ENCODE assay signal across 14 cellular contexts in genomic region chr2:192151848-192152247, GRCh38. TPM values are rescaled to one million over a fixed set of nuclear protein-coding genes. Genes with fewer than 3 reads are reported as not detected.
DNase-seq lines count a peak whose midpoint lies in the region; ATAC-seq, FAIRE-seq and TF ChIP-seq lines count a peak whose summit lies in the region.
"Had no signal": no experiment of that assay in that cellular context is flagged by ENCODE, and none has a peak within 500 bp of the region (broad histone marks: within the 10 kb centered on the region; RNA-seq: fewer than 3 reads in every experiment).

No MANE protein-coding gene starts in this region.

- DNase-seq in NCI-H1417 (lab: John Stamatoyannopoulos, UW): peak in 2 of 3 experiments; percentile 38 to 69
- no peak for DNase-seq in NCI-H1417 treated with DMSO at 0.1 percent for 48 hours (lab: John Stamatoyannopoulos, UW)
- DNase-seq in NCI-H1105 treated with DMSO at 0.1 percent for 48 hours (lab: John Stamatoyannopoulos, UW): peak; percentile 61
- DNase-seq in astrocyte (ENCODE audit: low read depth): peak; percentile 98
- no peak for DNase-seq in Peyer's patch
- DNase-seq in BE2C: no peak
- DNase-seq: 8988T; activated CD4-positive, alpha-beta T cell treated with anti-CD3 and anti-CD28 coated beads for 36 hours; amniotic stem cell; RPMI8226; testis had no signal

- peak overlapping the region; percentile 22 for H3K27ac Mint-ChIP-seq in astrocyte (ENCODE audit: unreplicated experiment)
- H3K27ac Mint-ChIP-seq: activated CD4-positive, alpha-beta T cell treated with anti-CD3 and anti-CD28 coated beads for 36 hours; mesothelial cell of epicardium had no signal

- no peaks in the 10 kb centered on the region for H3K27me3 Mint-ChIP-seq in astrocyte (ENCODE audit: low read depth, unreplicated experiment)

- peaks cover 33% of the 10 kb centered on the region for H3K4me1 Mint-ChIP-seq in astrocyte (ENCODE audit: low read depth, unreplicated experiment)
- H3K4me1 Mint-ChIP-seq: activated CD4-positive, alpha-beta T cell treated with anti-CD3 and anti-CD28 coated beads for 36 hours had no signal

- H3K27me3 ChIP-seq in astrocyte (ENCODE audit: insufficient read depth, low read length) (no peaks in the 10 kb centered on the region), Peyer's patch (no peaks in the 10 kb centered on the region), BE2C (no peaks in the 10 kb centered on the region)
- H3K27me3 ChIP-seq: testis had no signal

- H3K79me2 ChIP-seq in astrocyte (ENCODE audit: insufficient read depth, low read length): no peaks in the 10 kb centered on the region

- H3K36me3 ChIP-seq in astrocyte (ENCODE audit: insufficient read depth, low read length) (no peaks in the 10 kb centered on the region), Peyer's patch (no peaks in the 10 kb centered on the region), BE2C (no peaks in the 10 kb centered on the region)

- no peak overlapping the region for H3K4me3 Mint-ChIP-seq in astrocyte (ENCODE audit: unreplicated experiment)
- H3K4me3 Mint-ChIP-seq: activated CD4-positive, alpha-beta T cell treated with anti-CD3 and anti-CD28 coated beads for 36 hours; mesothelial cell of epicardium had no signal

- H3K4me1 ChIP-seq in astrocyte (ENCODE audit: insufficient read depth, low read length): peaks cover 19% of the 10 kb centered on the region
- no peaks in the 10 kb centered on the region for H3K4me1 ChIP-seq in Peyer's patch
- H3K4me1 ChIP-seq in BE2C: no peaks in the 10 kb centered on the region
- H3K4me1 ChIP-seq: testis had no signal

- FAIRE-seq in astrocyte (lab: Jason Lieb, UNC): peak; percentile 94

- H3K4me2 ChIP-seq in astrocyte (ENCODE audit: low read length): no peak overlapping the region

- no peak for ATAC-seq in HG02852 (IDR thresholded peaks at IDR 0.05; ENCODE audit: unreplicated experiment)
- ATAC-seq: activated CD4-positive, alpha-beta T cell treated with anti-CD3 and anti-CD28 coated beads for 36 hours had no signal

- H3K9me3 ChIP-seq in astrocyte (ENCODE audit: insufficient read depth, low read depth, low read length) (no peaks in the 10 kb centered on the region), Peyer's patch (no peaks in the 10 kb centered on the region), BE2C (no peaks in the 10 kb centered on the region)
- H3K9me3 ChIP-seq: testis had no signal

- no peak for TF ChIP-seq POLR2A in Peyer's patch (IDR thresholded peaks at IDR 0.05)

- H3K27ac ChIP-seq in astrocyte (ENCODE audit: low read depth, low read length) (no peak overlapping the region), temporal lobe (ENCODE audit: low read depth, low read length) (peak overlapping the region; percentile 19), Peyer's patch (no peak overlapping the region)
- H3K27ac ChIP-seq: testis had no signal

- no peak overlapping the region for H2AFZ ChIP-seq in astrocyte (ENCODE audit: low read depth, low read length)

- no peaks in the 10 kb centered on the region for H3K36me3 Mint-ChIP-seq in astrocyte (ENCODE audit: low read depth, unreplicated experiment)
- H3K36me3 Mint-ChIP-seq: mesothelial cell of epicardium had no signal

- H3K9ac ChIP-seq in astrocyte (ENCODE audit: low read length): no peak overlapping the region

- TF ChIP-seq CTCF in astrocyte (IDR thresholded peaks at IDR 0.05; ENCODE audit: insufficient read depth, low read depth, low read length) (no peak), Peyer's patch (IDR thresholded peaks at IDR 0.05) (no peak), BE2C (IDR thresholded peaks at IDR 0.05; ENCODE audit: low read depth, low read length) (no peak)

- no peak overlapping the region for H3K4me3 ChIP-seq in astrocyte (ENCODE audit: insufficient read depth, low read depth, low read length)
- H3K4me3 ChIP-seq in Peyer's patch: no peak overlapping the region
- H3K4me3 ChIP-seq in BE2C (ENCODE audit: low read depth, low read length): no peak overlapping the region
- H3K4me3 ChIP-seq: testis had no signal

- no peaks in the 10 kb centered on the region for H3K9me3 Mint-ChIP-seq in astrocyte (ENCODE audit: unreplicated experiment)

- no peaks in the 10 kb centered on the region for H4K20me1 ChIP-seq in astrocyte (ENCODE audit: insufficient read depth, low read length)

RNA-seq across cellular contexts. Expression of gene TMEFF2, which starts 42.9 kb away (rescaled TPM):
- total RNA-seq in astrocyte: 0.26 and 0.41 TPM in 2 replicates
- 37.6 TPM for total RNA-seq in temporal lobe
- total RNA-seq in Peyer's patch: 1 to 10 TPM in 1 of 4 donors, under 1 TPM in 3; 0.35 to 1.6 (median 0.68) TPM
- 5.2 TPM for polyA plus RNA-seq in BE2C (2012; ENCODE audit: insufficient read depth, insufficient read length, low read depth)
- total RNA-seq: activated CD4-positive, alpha-beta T cell treated with anti-CD3 and anti-CD28 coated beads for 36 hours had no signal

Comparison
In these comparisons a context has a peak if more than half of its experiments do, and no peak if none do; other contexts are left out.
1. DNase-seq: peak in NCI-H1417 (2 of 3), NCI-H1105 treated with DMSO at 0.1 percent for 48 hours (single experiment) and astrocyte (single experiment); none in NCI-H1417 treated with DMSO at 0.1 percent for 48 hours (single experiment), Peyer's patch (0 of 3) and BE2C (single experiment).
2. RNA of gene TMEFF2, which starts 42.9 kb away (total RNA-seq): 37.6 TPM in temporal lobe (single experiment); 0.35 to 1.6 TPM in Peyer's patch and 0.26 to 0.41 TPM in astrocyte; every median in the first group is over 10 times any median in the second.